Comparison of ENCODE assay signal across 22 cellular contexts in the genomic region with DNA sequence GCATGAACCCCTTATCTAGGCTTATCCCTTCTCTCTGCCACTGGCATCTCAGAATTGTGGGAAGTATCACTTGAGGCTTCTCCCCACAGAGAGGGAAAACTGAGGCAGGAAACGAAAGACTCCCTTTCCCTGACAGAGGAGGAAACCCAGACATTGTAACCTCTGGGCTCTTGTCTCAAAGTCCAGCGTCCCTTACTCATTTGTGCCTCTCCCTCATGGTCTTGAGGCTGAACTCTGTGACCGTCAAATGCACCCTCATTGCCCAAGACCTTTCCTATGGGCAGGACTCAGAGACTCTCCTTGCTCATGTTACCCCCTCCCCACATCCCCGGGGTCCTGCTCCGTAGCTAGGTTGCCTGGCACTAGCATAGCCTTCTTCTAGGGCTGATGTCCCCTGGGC. TPM values are rescaled to one million over a fixed set of nuclear protein-coding genes. Genes with fewer than 3 reads are reported as not detected.
DNase-seq lines count a peak whose midpoint lies in the region; ATAC-seq, FAIRE-seq and TF ChIP-seq lines count a peak whose summit lies in the region.
"Had no signal": no experiment of that assay in that cellular context is flagged by ENCODE, and none has a peak within 500 bp of the region (broad histone marks: within the 10 kb centered on the region; RNA-seq: fewer than 3 reads in every experiment).

No MANE protein-coding gene starts in this region.

- TF ChIP-seq POLR2A in stomach (IDR thresholded peaks at IDR 0.05) = no peak

- H3K4me3 ChIP-seq in small intestine (ENCODE audit: low read depth in 1 of 2, low read length in 2 of 2) = no peak overlapping the region
- H3K4me3 ChIP-seq in stomach = no peak overlapping the region
- H3K4me3 ChIP-seq: GM23338 had no signal

- no peak for TF ChIP-seq CTCF in glutamatergic neuron (IDR thresholded peaks at IDR 0.05; ENCODE audit: partially characterized antibody, unreplicated experiment)
- TF ChIP-seq CTCF in neural crest cell (conservative IDR thresholded peaks at IDR 0.05) = no peak
- no peak for TF ChIP-seq CTCF in stomach (IDR thresholded peaks at IDR 0.05)
- TF ChIP-seq CTCF in CD4-positive, alpha-beta T cell (IDR thresholded peaks at IDR 0.05) = no peak

- FAIRE-seq in small intestine (lab: Jason Lieb, UNC) = no peak
- FAIRE-seq: A204.1, GM12892, GM18507, HTR-8/SVneo had no signal

- POLR2A ChIA-PET in CD4-positive, alpha-beta T cell (lab: Charles Lee) = no interaction called here

- H3K27me3 ChIP-seq in small intestine (ENCODE audit: control insufficient read depth in 2 of 2, insufficient read depth in 2 of 2, low read length in 2 of 2) (no peaks in the 10 kb centered on the region), stomach (peaks cover 0 to 7% (median 0%) of the 10 kb centered on the region in 3 donors)
- H3K27me3 ChIP-seq in CD4-positive, alpha-beta T cell (ENCODE audit: control insufficient read depth, insufficient read depth, low read length) = no peaks in the 10 kb centered on the region
- H3K27me3 ChIP-seq: BE2C had no signal

- DNase-seq in glutamatergic neuron (no peak), neural crest cell (ENCODE audit: low read depth, low spot score) (no peak), small intestine (peak; percentile 65), stomach (no peak), COR-L47 (lab: John Stamatoyannopoulos, UW) (no peak)
- no peak for DNase-seq in CD4-positive, alpha-beta T cell
- DNase-seq: ACHN; BE2C; C1 segment of cervical spinal cord; CD4-positive, CD25-positive, alpha-beta regulatory T cell; DMS153; GDM1; H7; HFFc6; IMR-90 had no signal

- H3K4me1 Mint-ChIP-seq in activated T-helper 17 cell treated with anti-CD3 and anti-CD28 coated beads, Interleukin-2, amount 50 U/mL, for 72 hours = peaks cover 6% of the 10 kb centered on the region
- H3K4me1 Mint-ChIP-seq in glutamatergic neuron (ENCODE audit: low read depth, unreplicated experiment) (peaks cover 11% of the 10 kb centered on the region), neural crest cell (peaks cover 19% of the 10 kb centered on the region)
- H3K4me1 Mint-ChIP-seq in CD4-positive, alpha-beta T cell (ENCODE audit: low read depth) = peaks cover 19% of the 10 kb centered on the region

- no peak for TF ChIP-seq EP300 in stomach (IDR thresholded peaks at IDR 0.05)

- no peaks in the 10 kb centered on the region for H3K36me3 ChIP-seq in small intestine (ENCODE audit: control insufficient read depth in 2 of 2, insufficient read depth in 2 of 2, low read length in 2 of 2)
- peaks cover 0 to 40% (median 33%) of the 10 kb centered on the region in 4 donors for H3K36me3 ChIP-seq in stomach
- H3K36me3 ChIP-seq: BE2C had no signal

- peak overlapping the region; percentile 1 for H3K27ac Mint-ChIP-seq in activated T-helper 17 cell treated with anti-CD3 and anti-CD28 coated beads, Interleukin-2, amount 50 U/mL, for 72 hours
- H3K27ac Mint-ChIP-seq in glutamatergic neuron (ENCODE audit: unreplicated experiment) (no peak overlapping the region), neural crest cell (ENCODE audit: unreplicated experiment) (peak overlapping the region; percentile 3)
- no peak overlapping the region for H3K27ac Mint-ChIP-seq in CD4-positive, alpha-beta T cell
- H3K27ac Mint-ChIP-seq: GM23338, HFFc6 had no signal

- CTCF ChIA-PET in CD4-positive, alpha-beta T cell (lab: Charles Lee) = no interaction called here

- H3K4me1 ChIP-seq in small intestine (ENCODE audit: control insufficient read depth in 2 of 2, insufficient read depth in 1 of 2, low read depth in 1 of 2, low read length in 1 of 2) (peaks cover 0 to 3% of the 10 kb centered on the region in 2 donors), stomach (peaks cover 12 to 24% (median 20%) of the 10 kb centered on the region in 4 donors)
- H3K4me1 ChIP-seq: BE2C had no signal

- intact Hi-C loops in stomach (cut with DNase I; ENCODE audit: low total_unique reads) = no loop called here
- intact Hi-C loops in CD4-positive, alpha-beta T cell (cut with DNase I, micrococcal nuclease) = no loop called here

- H3K9me3 Mint-ChIP-seq in activated T-helper 17 cell treated with anti-CD3 and anti-CD28 coated beads, Interleukin-2, amount 50 U/mL, for 72 hours = no peaks in the 10 kb centered on the region
- H3K9me3 Mint-ChIP-seq in glutamatergic neuron (ENCODE audit: unreplicated experiment) (peaks cover 5% of the 10 kb centered on the region), neural crest cell (no peaks in the 10 kb centered on the region)
- no peaks in the 10 kb centered on the region for H3K9me3 Mint-ChIP-seq in CD4-positive, alpha-beta T cell
- H3K9me3 Mint-ChIP-seq: CD4-positive, CD25-positive, alpha-beta regulatory T cell; GM23338; HFFc6 had no signal

- H3K27me3 Mint-ChIP-seq in activated T-helper 17 cell treated with anti-CD3 and anti-CD28 coated beads, Interleukin-2, amount 50 U/mL, for 72 hours = no peaks in the 10 kb centered on the region
- H3K27me3 Mint-ChIP-seq in glutamatergic neuron (ENCODE audit: unreplicated experiment) (peaks cover 16% of the 10 kb centered on the region), neural crest cell (ENCODE audit: low read depth) (peaks cover 3% of the 10 kb centered on the region)
- no peaks in the 10 kb centered on the region for H3K27me3 Mint-ChIP-seq in CD4-positive, alpha-beta T cell

- 17 to 74% (median 44%) methylated on average over 5 of the region's 5 CpGs for WGBS in small intestine, 3 donors
- WGBS in stomach, 5 donors = 83 to 93% (median 89%) methylated on average over 5 of the region's 5 CpGs

- no peak for ATAC-seq in activated T-helper 17 cell treated with anti-CD3 and anti-CD28 coated beads, Interleukin-2, amount 50 U/mL, for 72 hours (replicated peaks)
- no peak for ATAC-seq in CD4-positive, alpha-beta T cell (ENCODE audit: poor library complexity)
- ATAC-seq: GM23338, HCT116 had no signal

- H3K36me3 Mint-ChIP-seq in activated T-helper 17 cell treated with anti-CD3 and anti-CD28 coated beads, Interleukin-2, amount 50 U/mL, for 72 hours (ENCODE audit: low read depth) = no peaks in the 10 kb centered on the region
- H3K36me3 Mint-ChIP-seq in glutamatergic neuron (ENCODE audit: unreplicated experiment) (peaks cover 7% of the 10 kb centered on the region), neural crest cell (ENCODE audit: low read depth) (peaks cover 7% of the 10 kb centered on the region)
- H3K36me3 Mint-ChIP-seq in CD4-positive, alpha-beta T cell (ENCODE audit: low read depth) = no peaks in the 10 kb centered on the region

- no peaks in the 10 kb centered on the region for H3K9me3 ChIP-seq in small intestine (ENCODE audit: control insufficient read depth, low read depth)
- no peaks in the 10 kb centered on the region for H3K9me3 ChIP-seq in stomach
- no peaks in the 10 kb centered on the region for H3K9me3 ChIP-seq in CD4-positive, alpha-beta T cell (ENCODE audit: control insufficient read depth, low read length)
- H3K9me3 ChIP-seq: BE2C had no signal

- no peak overlapping the region for H3K27ac ChIP-seq in small intestine (ENCODE audit: low read depth in 1 of 2, low read length in 1 of 2)
- H3K27ac ChIP-seq in stomach = no peak overlapping the region
- H3K27ac ChIP-seq in CD4-positive, alpha-beta T cell (ENCODE audit: low read depth, low read length) = no peak overlapping the region

- no peak overlapping the region for H3K4me3 Mint-ChIP-seq in activated T-helper 17 cell treated with anti-CD3 and anti-CD28 coated beads, Interleukin-2, amount 50 U/mL, for 72 hours
- H3K4me3 Mint-ChIP-seq in glutamatergic neuron (ENCODE audit: unreplicated experiment) = peak overlapping the region; percentile 7
- peak overlapping the region; percentile 77 for H3K4me3 Mint-ChIP-seq in neural crest cell
- H3K4me3 Mint-ChIP-seq in CD4-positive, alpha-beta T cell = no peak overlapping the region
- H3K4me3 Mint-ChIP-seq: GM23338, HFFc6 had no signal

RNA-seq across cellular contexts. Expression of a gene that starts 3.8 kb away (rescaled TPM):
- 10 to 100 TPM in 1 of 2 donors, 1 to 10 TPM in 1; 5.9 to 17.7 TPM for total RNA-seq in activated T-helper 17 cell treated with anti-CD3 and anti-CD28 coated beads, Interleukin-2, amount 50 U/mL, for 72 hours
- total RNA-seq in glutamatergic neuron (ENCODE audit: unreplicated experiment) = 155 TPM
- total RNA-seq in neural crest cell = 57.4 and 59.7 TPM in 2 replicates
- polyA plus RNA-seq in small intestine = 10 to 100 TPM; 11.6 to 12.1 (median 11.9) TPM
- total RNA-seq in stomach = 100 to 1,000 TPM in 1 of 5 donors, 10 to 100 TPM in 1, 1 to 10 TPM in 2, under 1 TPM in 1; under 0.01 to 140 (median 9.9) TPM
- 10 to 100 TPM; 11.8 to 18.4 (median 13.5) TPM for polyA plus RNA-seq in stomach
- 1 to 10 TPM; 3.9 to 5.7 TPM for total RNA-seq in CD4-positive, alpha-beta T cell

RNA-seq across cellular contexts. Expression of a gene that starts 29.8 kb away (rescaled TPM):
- 100 to 1,000 TPM in 1 of 2 donors, 10 to 100 TPM in 1; 81.4 to 122 TPM for total RNA-seq in activated T-helper 17 cell treated with anti-CD3 and anti-CD28 coated beads, Interleukin-2, amount 50 U/mL, for 72 hours
- total RNA-seq in glutamatergic neuron (ENCODE audit: unreplicated experiment) (65.7 TPM), neural crest cell (119 and 124 TPM in 2 replicates), stomach (10 to 100 TPM; 31.3 to 88.1 (median 82.2) TPM)
- polyA plus RNA-seq in small intestine (10 to 100 TPM; 53.2 to 59.3 (median 55.0) TPM), stomach (10 to 100 TPM; 30.3 to 41.7 (median 34.2) TPM)
- total RNA-seq in CD4-positive, alpha-beta T cell = 10 to 100 TPM; 69.4 to 76.5 TPM

RNA-seq across cellular contexts. Expression of a gene that starts 33.2 kb away (rescaled TPM):
- total RNA-seq in activated T-helper 17 cell treated with anti-CD3 and anti-CD28 coated beads, Interleukin-2, amount 50 U/mL, for 72 hours = under 1 TPM in 1 of 2 donors, not detected in 1; 0.24 TPM
- total RNA-seq in glutamatergic neuron (ENCODE audit: unreplicated experiment) = 17.4 TPM
- total RNA-seq in neural crest cell = 79.5 and 81.0 TPM in 2 replicates
- 10 to 100 TPM; 14.1 to 27.7 (median 20.1) TPM for polyA plus RNA-seq in small intestine
- total RNA-seq in stomach = 100 to 1,000 TPM in 2 of 5 donors, 10 to 100 TPM in 3; 32.1 to 432 (median 58.8) TPM
- 10 to 100 TPM in 2 of 3 donors, 1 to 10 TPM in 1; 5.8 to 18.3 (median 16.6) TPM for polyA plus RNA-seq in stomach
- total RNA-seq in CD4-positive, alpha-beta T cell = not detected
- polyA plus RNA-seq: CD4-positive, CD25-positive, alpha-beta regulatory T cell had no signal

RNA-seq across cellular contexts. Expression of a gene that starts 43.5 kb away (rescaled TPM):
- total RNA-seq in activated T-helper 17 cell treated with anti-CD3 and anti-CD28 coated beads, Interleukin-2, amount 50 U/mL, for 72 hours = 1 to 10 TPM; 2.5 to 4.2 TPM
- total RNA-seq in glutamatergic neuron (ENCODE audit: unreplicated experiment) (1.8 TPM), neural crest cell (4.2 and 6.1 TPM in 2 replicates), stomach (10 to 100 TPM in 1 of 5 donors, 1 to 10 TPM in 3, not detected in 1; 3.5 to 21.0 (median 5.0) TPM)
- polyA plus RNA-seq in small intestine (1 to 10 TPM; 3.8 to 6.3 (median 4.9) TPM), stomach (10 to 100 TPM; 12.2 to 20.5 (median 20.5) TPM)
- 1 to 10 TPM; 4.8 to 5.7 TPM for total RNA-seq in CD4-positive, alpha-beta T cell

Comparison
In these comparisons a context has a peak if more than half of its experiments do, and no peak if none do; other contexts are left out.
1. H3K27ac Mint-ChIP-seq: peak in activated T-helper 17 cell treated with anti-CD3 and anti-CD28 coated beads, Interleukin-2, amount 50 U/mL, for 72 hours (single experiment) and neural crest cell (single experiment); none in glutamatergic neuron (single experiment) and CD4-positive, alpha-beta T cell (single experiment).
2. H3K4me3 Mint-ChIP-seq: peak in glutamatergic neuron (single experiment) and neural crest cell (single experiment); none in activated T-helper 17 cell treated with anti-CD3 and anti-CD28 coated beads, Interleukin-2, amount 50 U/mL, for 72 hours (single experiment) and CD4-positive, alpha-beta T cell (single experiment).
3. RNA of a gene that starts 33.2 kb away (total RNA-seq): 79.5 to 81.0 TPM in neural crest cell, 32.1 to 432 TPM in stomach and 17.4 TPM in glutamatergic neuron (single experiment); 0.24 TPM in activated T-helper 17 cell treated with anti-CD3 and anti-CD28 coated beads, Interleukin-2, amount 50 U/mL, for 72 hours and not detected in CD4-positive, alpha-beta T cell; every median in the first group is over 10 times any median in the second.